ENCODE assay signal across 9 cellular contexts in the genomic region with DNA sequence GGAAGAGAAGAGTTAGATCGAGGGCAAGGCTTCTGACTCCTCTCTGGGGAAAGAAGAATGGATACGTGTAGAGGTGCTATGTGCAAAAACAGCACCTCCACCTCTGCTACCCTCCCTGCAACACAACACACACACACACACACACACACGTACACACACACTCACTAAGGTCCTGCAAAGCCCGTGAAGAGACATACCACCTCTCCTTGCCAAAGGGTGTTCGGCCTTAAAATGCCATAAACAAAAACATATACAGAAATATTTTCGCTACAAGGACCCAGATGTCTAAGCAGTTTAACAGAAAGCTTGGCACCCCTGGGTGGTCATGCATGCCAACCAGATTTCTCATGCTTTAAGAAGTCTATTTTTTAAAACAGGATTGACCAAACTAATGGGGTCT. TPM values are rescaled to one million over a fixed set of nuclear protein-coding genes. Genes with fewer than 3 reads are reported as not detected.
DNase-seq lines count a peak whose midpoint lies in the region; ATAC-seq and TF ChIP-seq lines count a peak whose summit lies in the region.
"Had no signal": no experiment of that assay in that cellular context is flagged by ENCODE, and none has a peak within 500 bp of the region (broad histone marks: within the 10 kb centered on the region; RNA-seq: fewer than 3 reads in every experiment).

No MANE protein-coding gene starts in this region.

- H3K79me2 ChIP-seq in hepatocyte: peaks cover 36% of the 10 kb centered on the region

- peak overlapping the region; percentile 87 for H3K4me2 ChIP-seq in hepatocyte

- peaks cover 12% of the 10 kb centered on the region for H3K36me3 Mint-ChIP-seq in activated T-cell treated with anti-CD3 and anti-CD28 coated beads, Interleukin-2, amount 50 U/mL, for 4 hours (ENCODE audit: insufficient read depth)

- TF ChIP-seq POLR2A in thyroid gland (IDR thresholded peaks at IDR 0.05): no peak

- H4K20me1 ChIP-seq in hepatocyte (ENCODE audit: insufficient read depth, poor library complexity, severe bottlenecking): no peaks in the 10 kb centered on the region

- H3K9me3 Mint-ChIP-seq in activated T-cell treated with anti-CD3 and anti-CD28 coated beads, Interleukin-2, amount 50 U/mL, for 4 hours: no peaks in the 10 kb centered on the region

- 25% methylated on average over 6 of the region's 6 CpGs for WGBS in hepatocyte (ENCODE audit: low lambda C conversion rate, missing lambda C conversion rate)
- WGBS in thyroid gland, 2 donors: 5 to 8% methylated on average over 6 of the region's 6 CpGs

- H3K27me3 ChIP-seq in hepatocyte: no peaks in the 10 kb centered on the region
- H3K27me3 ChIP-seq in thyroid gland: no peaks in the 10 kb centered on the region

- H3K4me3 Mint-ChIP-seq in activated T-cell treated with anti-CD3 and anti-CD28 coated beads, Interleukin-2, amount 50 U/mL, for 4 hours: peak overlapping the region; percentile 96

- no peaks in the 10 kb centered on the region for H3K36me3 ChIP-seq in hepatocyte (replicated peaks; ENCODE audit: insufficient read depth, low read depth)
- no peaks in the 10 kb centered on the region for H3K36me3 ChIP-seq in thyroid gland

- H3K27ac ChIP-seq in hepatocyte (peak overlapping the region; percentile 72), thyroid gland (peak overlapping the region; percentile 83 to 86 (median 84))

- no peak for ATAC-seq in activated T-cell treated with anti-CD3 and anti-CD28 coated beads, Interleukin-2, amount 50 U/mL, for 4 hours
- ATAC-seq in GM18867 (IDR thresholded peaks at IDR 0.05; ENCODE audit: unreplicated experiment): no peak

- H3K9me3 ChIP-seq in hepatocyte (ENCODE audit: low read depth) (no peaks in the 10 kb centered on the region), thyroid gland (no peaks in the 10 kb centered on the region)

- intact Hi-C loops in thyroid gland (cut with DNase I): no loop called here

- no peaks in the 10 kb centered on the region for H3K27me3 Mint-ChIP-seq in activated T-cell treated with anti-CD3 and anti-CD28 coated beads, Interleukin-2, amount 50 U/mL, for 4 hours (ENCODE audit: low read depth)

- H3K4me1 ChIP-seq in hepatocyte (ENCODE audit: insufficient read depth): peaks cover 11% of the 10 kb centered on the region
- peaks cover 19% of the 10 kb centered on the region in 2 donors for H3K4me1 ChIP-seq in thyroid gland

- H3K9me2 ChIP-seq in hepatocyte (replicated peaks; ENCODE audit: insufficient read depth): no peaks in the 10 kb centered on the region

- peak overlapping the region; percentile 96 for H2AFZ ChIP-seq in hepatocyte

- no peak for TF ChIP-seq CTCF in WI38 (IDR thresholded peaks at IDR 0.05; ENCODE audit: low read depth, low read length)
- no peak for TF ChIP-seq CTCF in hepatocyte (IDR thresholded peaks at IDR 0.05; ENCODE audit: poor library complexity)
- TF ChIP-seq CTCF in thyroid gland (IDR thresholded peaks at IDR 0.05): no peak

- peak overlapping the region; percentile 77 for H3K4me3 ChIP-seq in WI38 (ENCODE audit: low read depth, low read length)
- peak overlapping the region; percentile 56 for H3K4me3 ChIP-seq in hepatocyte
- peak overlapping the region in 2 of 3 donors; percentile 83 to 95 for H3K4me3 ChIP-seq in thyroid gland (replicated peaks in 1 of 3)

- H3K4me1 Mint-ChIP-seq in activated T-cell treated with anti-CD3 and anti-CD28 coated beads, Interleukin-2, amount 50 U/mL, for 4 hours (ENCODE audit: low read depth): peaks cover 77% of the 10 kb centered on the region

- DNase-seq in activated T-cell treated with anti-CD3 and anti-CD28 coated beads, Interleukin-2, amount 50 U/mL, for 4 hours: no peak
- no peak for DNase-seq in activated T-cell treated with anti-CD3 and anti-CD28 coated beads, Interleukin-2, amount 50 U/mL, for 48 hours
- DNase-seq in hepatocyte (ENCODE audit: low spot score): no peak
- DNase-seq in thyroid gland: peak; percentile 14 to 22
- no peak for DNase-seq in mesenteric fat pad (ENCODE audit: low spot score)
- no peak for DNase-seq in NCI-H2171 treated with DMSO at 0.1 percent for 48 hours (lab: John Stamatoyannopoulos, UW)
- DNase-seq: SHP77 treated with DMSO at 0.1 percent for 48 hours had no signal

RNA-seq across cellular contexts. Expression of gene TIFA, which starts 1.5 kb away (rescaled TPM):
- 10 to 100 TPM; 13.4 to 29.9 (median 21.1) TPM for total RNA-seq in activated T-cell treated with anti-CD3 and anti-CD28 coated beads, Interleukin-2, amount 50 U/mL, for 4 hours
- total RNA-seq in hepatocyte (20.2 and 21.7 TPM in 2 replicates), thyroid gland (10 to 100 TPM; 18.8 to 26.1 (median 21.0) TPM), mesenteric fat pad (5.9 TPM)
- 16.5 and 18.3 TPM in 2 replicates for polyA plus RNA-seq in hepatocyte

RNA-seq across cellular contexts. Expression of gene ALPK1, which starts 13.0 kb away (rescaled TPM):
- 1 to 10 TPM; 2.6 to 4.0 (median 3.6) TPM for total RNA-seq in activated T-cell treated with anti-CD3 and anti-CD28 coated beads, Interleukin-2, amount 50 U/mL, for 4 hours
- total RNA-seq in hepatocyte: 14.8 and 16.6 TPM in 2 replicates
- 6.2 and 7.1 TPM in 2 replicates for polyA plus RNA-seq in hepatocyte
- total RNA-seq in thyroid gland: 10 to 100 TPM; 27.9 to 46.2 (median 32.7) TPM
- 29.0 TPM for total RNA-seq in mesenteric fat pad

RNA-seq across cellular contexts. Expression of gene AP1AR, which starts 52.6 kb away (rescaled TPM):
- total RNA-seq in activated T-cell treated with anti-CD3 and anti-CD28 coated beads, Interleukin-2, amount 50 U/mL, for 4 hours: 10 to 100 TPM; 19.1 to 27.4 (median 20.6) TPM
- total RNA-seq in hepatocyte: 36.8 and 48.1 TPM in 2 replicates
- 19.4 and 22.6 TPM in 2 replicates for polyA plus RNA-seq in hepatocyte
- total RNA-seq in thyroid gland: 10 to 100 TPM; 15.0 to 20.4 (median 16.6) TPM
- total RNA-seq in mesenteric fat pad: 16.5 TPM

Comparison
In these comparisons a context has a peak if more than half of its experiments do, and no peak if none do; other contexts are left out.
1. DNase-seq: peak in thyroid gland (2 of 2); none in activated T-cell treated with anti-CD3 and anti-CD28 coated beads, Interleukin-2, amount 50 U/mL, for 4 hours (single experiment), activated T-cell treated with anti-CD3 and anti-CD28 coated beads, Interleukin-2, amount 50 U/mL, for 48 hours (0 of 2), hepatocyte (single experiment), mesenteric fat pad (single experiment) and NCI-H2171 treated with DMSO at 0.1 percent for 48 hours (single experiment).
2. Peak in every context shown above with its lines, with median percentiles within 50 percentile points of each other: H3K4me3 ChIP-seq.